23 cellular contexts compared by ENCODE assay signal in genomic region chr7:118194571-118194970, GRCh38.
"Had no signal": no experiment of that assay in that cellular context is flagged by ENCODE, and none has a peak within 500 bp of the region (broad histone marks: within the 10 kb centered on the region; RNA-seq: fewer than 3 reads in every experiment).

No MANE protein-coding gene starts in this region.

- H3K27ac Mint-ChIP-seq: activated CD8-positive, alpha-beta memory T cell treated with anti-CD3 and anti-CD28 coated beads, Interleukin-2, amount 10 ng/mL, durations not matched to agents 7 days and 5 days; activated naive CD4-positive, alpha-beta T cell treated with anti-CD3 and anti-CD28 coated beads for 36 hours; activated naive CD8-positive, alpha-beta T cell; activated T-cell treated with anti-CD3 and anti-CD28 coated beads, Interleukin-2, amount 50 U/mL, for 24 hours; activated T-helper 1 cell treated with anti-CD3 and anti-CD28 coated beads, Interleukin-12 subunit alpha, Interleukin-12 subunit beta, Interleukin-2, Interleukin-4 antibody, amounts not matched to agents 30 ng/mL and 10 ng/mL and 1 ng/mL, durations not matched to agents 14 hours and 24 hours and 36 hours; brain had no signal

- DNase-seq: activated CD4-positive, alpha-beta T cell treated with anti-CD3 and anti-CD28 coated beads for 4 hours; activated CD8-positive, alpha-beta memory T cell treated with anti-CD3 and anti-CD28 coated beads, Interleukin-2, amount 10 ng/mL, durations not matched to agents 7 days and 5 days; activated effector memory CD4-positive, alpha-beta T cell treated with anti-CD3 and anti-CD28 coated beads, Interleukin-2, amount 50 U/mL, for 16 hours; activated naive CD4-positive, alpha-beta T cell treated with anti-CD3 and anti-CD28 coated beads for 36 hours; activated T-cell treated with anti-CD3 and anti-CD28 coated beads, Interleukin-2, amount 50 U/mL, for 24 hours; amygdala; KG1; NCI-H1048; NCI-H146; NCI-H187 treated with DMSO at 0.1 percent for 48 hours; NCI-H2081 treated with DMSO at 0.1 percent for 48 hours; NCI-H2171 treated with DMSO at 0.1 percent for 48 hours; NCI-H345; NCI-H510A; NCI-H526 treated with DMSO at 0.1 percent for 48 hours; NCI-H82; PC-3; SHP77 treated with DMSO at 0.1 percent for 48 hours; T-helper 1 cell had no signal

- H3K9me3 Mint-ChIP-seq: activated naive CD4-positive, alpha-beta T cell treated with anti-CD3 and anti-CD28 coated beads for 36 hours; activated T-cell treated with anti-CD3 and anti-CD28 coated beads, Interleukin-2, amount 50 U/mL, for 24 hours; activated T-helper 1 cell treated with anti-CD3 and anti-CD28 coated beads, Interleukin-12 subunit alpha, Interleukin-12 subunit beta, Interleukin-2, Interleukin-4 antibody, amounts not matched to agents 30 ng/mL and 10 ng/mL and 1 ng/mL, durations not matched to agents 14 hours and 24 hours and 36 hours; brain had no signal

- H3K4me3 Mint-ChIP-seq: activated CD8-positive, alpha-beta memory T cell treated with anti-CD3 and anti-CD28 coated beads, Interleukin-2, amount 10 ng/mL, durations not matched to agents 7 days and 5 days; activated naive CD4-positive, alpha-beta T cell treated with anti-CD3 and anti-CD28 coated beads for 36 hours; activated naive CD8-positive, alpha-beta T cell; activated T-cell treated with anti-CD3 and anti-CD28 coated beads, Interleukin-2, amount 50 U/mL, for 24 hours; activated T-helper 1 cell treated with anti-CD3 and anti-CD28 coated beads, Interleukin-12 subunit alpha, Interleukin-12 subunit beta, Interleukin-2, Interleukin-4 antibody, amounts not matched to agents 30 ng/mL and 10 ng/mL and 1 ng/mL, durations not matched to agents 14 hours and 24 hours and 36 hours; brain had no signal

- H3K27me3 Mint-ChIP-seq: activated CD8-positive, alpha-beta memory T cell treated with anti-CD3 and anti-CD28 coated beads, Interleukin-2, amount 10 ng/mL, durations not matched to agents 7 days and 5 days; activated naive CD8-positive, alpha-beta T cell; activated T-cell treated with anti-CD3 and anti-CD28 coated beads, Interleukin-2, amount 50 U/mL, for 24 hours; brain had no signal

- ATAC-seq: activated CD4-positive, CD25-positive, alpha-beta regulatory T cell treated with anti-CD3 and anti-CD28 coated beads, Interleukin-2, amount 50 U/mL, for 24 hours; activated CD8-positive, alpha-beta memory T cell treated with anti-CD3 and anti-CD28 coated beads, Interleukin-2, amount 10 ng/mL, durations not matched to agents 7 days and 5 days; PC-3 had no signal

- H3K4me1 Mint-ChIP-seq: brain had no signal
